In the genomic region with DNA sequence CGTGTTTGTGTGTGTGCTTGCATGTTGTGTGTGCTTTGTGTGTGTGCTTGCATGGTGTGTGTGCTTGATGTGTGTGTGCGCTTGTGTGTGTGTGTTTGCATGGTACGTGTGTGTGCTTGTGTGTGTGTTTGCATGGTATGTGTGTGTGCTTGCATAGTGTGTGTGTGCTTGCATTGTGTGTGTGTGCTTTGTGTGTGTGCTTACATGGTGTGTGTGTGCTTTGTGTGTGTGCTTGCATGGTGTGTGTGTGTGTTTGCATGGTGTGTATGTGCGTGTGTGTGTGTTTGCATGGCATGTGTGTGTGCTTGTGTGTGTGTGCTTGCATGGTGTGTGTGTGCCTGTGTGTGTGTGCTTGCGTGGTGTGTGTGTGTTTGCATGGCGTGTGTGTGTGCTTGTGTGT, we compare ENCODE assay signal across 15 cellular contexts. TPM values are rescaled to one million over a fixed set of nuclear protein-coding genes. Genes with fewer than 3 reads are reported as not detected.
DNase-seq lines count a peak whose midpoint lies in the region; ATAC-seq, FAIRE-seq and TF ChIP-seq lines count a peak whose summit lies in the region.
"Had no signal": no experiment of that assay in that cellular context is flagged by ENCODE, and none has a peak within 500 bp of the region (broad histone marks: within the 10 kb centered on the region; RNA-seq: fewer than 3 reads in every experiment).

No MANE protein-coding gene starts in this region.

- FAIRE-seq in bronchial epithelial cell (lab: Jason Lieb, UNC) = peak; percentile 99
- peak; percentile 63 for FAIRE-seq in HepG2 (lab: Jason Lieb, UNC)
- FAIRE-seq: A204.1, D721Med had no signal

- POLR2A ChIA-PET in HepG2 (lab: Yijun Ruan, JAX) = no interaction called here

- H3K4me1 ChIP-seq in H9 (ENCODE audit: insufficient read depth, low read length) (no peaks in the 10 kb centered on the region), HepG2 (ENCODE audit: insufficient read depth, low read length) (peaks cover 13% of the 10 kb centered on the region), trophoblast cell (ENCODE audit: control insufficient read depth in 1 of 2, insufficient read depth in 2 of 2, low read length in 2 of 2) (no peaks in the 10 kb centered on the region)
- H3K4me1 ChIP-seq: BE2C had no signal

- in situ Hi-C loops in HepG2 (cut with HindIII; ENCODE audit: extremely low pct_ligation_motif_present, low pct_unique_long_range_greater_than_20kb) = no loop called here

- no peak overlapping the region for H2BK12ac ChIP-seq in H9 (ENCODE audit: insufficient read length, low read depth, low read length)
- no peak overlapping the region for H2BK12ac ChIP-seq in trophoblast cell (ENCODE audit: low read length)

- H3K79me1 ChIP-seq in H9 (ENCODE audit: insufficient read depth, low read depth, low read length, poor library complexity, severe bottlenecking) = no peaks in the 10 kb centered on the region
- no peaks in the 10 kb centered on the region for H3K79me1 ChIP-seq in trophoblast cell (ENCODE audit: low read length)

- no peak overlapping the region for H2BK15ac ChIP-seq in H9 (ENCODE audit: low read depth, low read length)

- H3K27ac ChIP-seq in H9 (ENCODE audit: insufficient read length, low read depth, low read length) (no peak overlapping the region), HepG2 (ENCODE audit: extremely low read length, insufficient read depth, low read length) (no peak overlapping the region), trophoblast cell (ENCODE audit: low read depth, low read length) (no peak overlapping the region)
- H3K27ac ChIP-seq: C4-2B had no signal

- no peak overlapping the region for H4K5ac ChIP-seq in H9 (ENCODE audit: insufficient read length, low read depth, low read length)

- no peak overlapping the region for H3K18ac ChIP-seq in H9 (ENCODE audit: insufficient read length, low read depth, low read length)
- no peak overlapping the region for H3K18ac ChIP-seq in trophoblast cell (ENCODE audit: low read length)

- peaks cover 34 to 45% of the 10 kb centered on the region in 2 experiments for H3K9me3 Mint-ChIP-seq in H9
- peaks cover 9% of the 10 kb centered on the region for H3K9me3 Mint-ChIP-seq in activated T-cell treated with anti-CD3 and anti-CD28 coated beads, Interleukin-2, amount 50 U/mL, for 4 hours

- H3K36me3 ChIP-seq in bronchial epithelial cell (ENCODE audit: control insufficient read depth, insufficient read depth, low read length) = no peaks in the 10 kb centered on the region
- no peaks in the 10 kb centered on the region for H3K36me3 ChIP-seq in HepG2 (replicated peaks in 1 of 2; ENCODE audit: control insufficient read depth in 1 of 2, insufficient read depth in 2 of 2, low read length in 2 of 2)
- no peaks in the 10 kb centered on the region for H3K36me3 ChIP-seq in trophoblast cell (ENCODE audit: control insufficient read depth in 1 of 2, insufficient read depth in 2 of 2, low read length in 2 of 2)
- H3K36me3 ChIP-seq: BE2C had no signal

- H2BK120ac ChIP-seq in H9 (ENCODE audit: low read depth, low read length, poor library complexity, severe bottlenecking) = no peak overlapping the region
- no peak overlapping the region for H2BK120ac ChIP-seq in trophoblast cell (ENCODE audit: insufficient read depth, low read length, poor library complexity)

- peak overlapping the region in 1 of 2 experiments; percentile 18; a peak in 1 of 5 replicates for H3K4me3 Mint-ChIP-seq in H9
- no peak overlapping the region for H3K4me3 Mint-ChIP-seq in activated T-cell treated with anti-CD3 and anti-CD28 coated beads, Interleukin-2, amount 50 U/mL, for 4 hours
- H3K4me3 Mint-ChIP-seq: CD4-positive, alpha-beta memory T cell had no signal

- no peak for TF ChIP-seq RAD21 in HepG2 (CRISPR knock-in tag; IDR thresholded peaks at IDR 0.05)

- CTCF ChIA-PET in HepG2 (lab: Yijun Ruan, JAX; ENCODE audit: low intra/inter-chr PET ratio, low total read pairs) = no interaction called here

- BruUV-seq in HepG2 (replicated peaks; lab: Mats Ljungman, UMichigan) = no TSS peak

- H2AK5ac ChIP-seq in H9 (ENCODE audit: insufficient read length, low read length) = no peak overlapping the region
- H2AK5ac ChIP-seq in trophoblast cell (ENCODE audit: low read length) = no peak overlapping the region

- H3K4me3 ChIP-seq in bronchial epithelial cell (ENCODE audit: low read depth, low read length) (no peak overlapping the region), HepG2 (replicated peaks in 1 of 3; ENCODE audit: insufficient read depth in 1 of 3, low read depth in 2 of 3, low read length in 3 of 3) (no peak overlapping the region), trophoblast cell (ENCODE audit: low read depth, low read length) (peak overlapping the region; percentile 26)

- no peak overlapping the region for H3K4me2 ChIP-seq in H9 (ENCODE audit: insufficient read depth, insufficient read length, low read length)
- H3K4me2 ChIP-seq in HepG2 (ENCODE audit: low read depth, low read length) = no peak overlapping the region
- no peak overlapping the region for H3K4me2 ChIP-seq in trophoblast cell (ENCODE audit: low read length)

- no peaks in the 10 kb centered on the region for H4K20me1 ChIP-seq in H9 (ENCODE audit: control insufficient read depth, insufficient read depth, insufficient read length)
- H4K20me1 ChIP-seq in HepG2 (ENCODE audit: insufficient read depth, low read length) = no peaks in the 10 kb centered on the region

- H3K4ac ChIP-seq in H9 (ENCODE audit: low read depth, low read length) = no peak overlapping the region
- H3K4ac ChIP-seq in trophoblast cell (ENCODE audit: low read depth, low read length) = no peak overlapping the region

- no peak overlapping the region for H2AFZ ChIP-seq in H9 (ENCODE audit: low read length)
- no peak overlapping the region for H2AFZ ChIP-seq in HepG2 (ENCODE audit: low read length)
- H2AFZ ChIP-seq in trophoblast cell (ENCODE audit: insufficient read depth, low read length, poor library complexity) = no peak overlapping the region

- peaks cover 5% of the 10 kb centered on the region for H3K9me3 ChIP-seq in H9 (ENCODE audit: control insufficient read depth, low read depth, low read length)
- peaks cover 14% of the 10 kb centered on the region for H3K9me3 ChIP-seq in HepG2 (ENCODE audit: low read length)
- peaks cover 30% of the 10 kb centered on the region for H3K9me3 ChIP-seq in trophoblast cell (ENCODE audit: insufficient read depth, low read depth, low read length)
- H3K9me3 ChIP-seq: BE2C had no signal

- DNase-seq in H9 (no peak), bronchial epithelial cell (ENCODE audit: low read depth) (no peak), HepG2 (ENCODE audit: low spot score) (no peak), trophoblast cell (no peak), GOT3 (lab: John Stamatoyannopoulos, UW) (no peak), DMS114 treated with DMSO at 0.1 percent for 48 hours (lab: John Stamatoyannopoulos, UW; ENCODE audit: unreplicated experiment) (no peak)
- no peak for DNase-seq in activated T-cell treated with anti-CD3 and anti-CD28 coated beads, Interleukin-2, amount 50 U/mL, for 4 hours
- DNase-seq: BE2C; CD4-positive, alpha-beta memory T cell; DND-41; GDM1 had no signal

- H4K91ac ChIP-seq in H9 (ENCODE audit: insufficient read length, low read depth, low read length) (no peak overlapping the region), trophoblast cell (ENCODE audit: low read depth, low read length) (no peak overlapping the region)

- TF ChIP-seq POLR2A in HepG2 (IDR thresholded peaks at IDR 0.05; ENCODE audit: insufficient read depth in 1 of 2, low read depth in 2 of 2, low read length in 2 of 2) = no peak

- H3K4me1 Mint-ChIP-seq in H9 = no peaks in the 10 kb centered on the region
- H3K4me1 Mint-ChIP-seq in activated T-cell treated with anti-CD3 and anti-CD28 coated beads, Interleukin-2, amount 50 U/mL, for 4 hours (ENCODE audit: low read depth) = peaks cover 2% of the 10 kb centered on the region

- H3T11ph ChIP-seq in H9 (ENCODE audit: low read length) = no peak overlapping the region

- no CpG with 5 or more reads among the region's 6 CpGs for WGBS in H9 (ENCODE audit: extremely low coverage, insufficient read length, low lambda C conversion rate)
- WGBS in HepG2 (ENCODE audit: low lambda C conversion rate) = 75% methylated on average over 5 of the region's 6 CpGs
- no CpG with 5 or more reads among the region's 6 CpGs for WGBS in trophoblast cell (ENCODE audit: extremely low coverage, insufficient coverage, insufficient read length)

- no peak for ATAC-seq in HepG2
- ATAC-seq in activated T-cell treated with anti-CD3 and anti-CD28 coated beads, Interleukin-2, amount 50 U/mL, for 4 hours = no peak

- H3K9ac ChIP-seq in H9 (ENCODE audit: extremely low read depth, insufficient read length, low read length) = no peak overlapping the region
- no peak overlapping the region for H3K9ac ChIP-seq in HepG2 (ENCODE audit: insufficient read depth, low read depth, low read length)
- no peak overlapping the region for H3K9ac ChIP-seq in trophoblast cell (ENCODE audit: low read length)

- H3K27me3 Mint-ChIP-seq in H9 (ENCODE audit: low read depth) = peaks cover 20% of the 10 kb centered on the region
- peaks cover 7% of the 10 kb centered on the region for H3K27me3 Mint-ChIP-seq in activated T-cell treated with anti-CD3 and anti-CD28 coated beads, Interleukin-2, amount 50 U/mL, for 4 hours (ENCODE audit: low read depth)

- H3K27me3 ChIP-seq in H9 (ENCODE audit: insufficient read depth, low read length) (no peaks in the 10 kb centered on the region; the same call in 1 of the 2 replicates), bronchial epithelial cell (ENCODE audit: control insufficient read depth, insufficient read depth, low read length) (no peaks in the 10 kb centered on the region), HepG2 (ENCODE audit: control insufficient read depth in 1 of 2, insufficient read depth in 2 of 2, low read length in 2 of 2) (peaks cover 4 to 42% of the 10 kb centered on the region in 2 experiments; a peak in 4 of 5 replicates), trophoblast cell (ENCODE audit: insufficient read depth, low read length) (no peaks in the 10 kb centered on the region)
- H3K27me3 ChIP-seq: BE2C had no signal

- H2BK20ac ChIP-seq in H9 (ENCODE audit: low read depth, low read length, poor library complexity, severe bottlenecking) = no peak overlapping the region

- H3K27ac Mint-ChIP-seq in H9 = no peak overlapping the region
- H3K27ac Mint-ChIP-seq: CD4-positive, alpha-beta memory T cell had no signal

- no peak overlapping the region for H3K23ac ChIP-seq in H9 (ENCODE audit: insufficient read length, low read depth, low read length)
- no peak overlapping the region for H3K23ac ChIP-seq in trophoblast cell (ENCODE audit: low read length)

- H4K8ac ChIP-seq in H9 (replicated peaks; ENCODE audit: insufficient read length, low read depth, low read length) (peak overlapping the region; percentile 28), trophoblast cell (ENCODE audit: low read depth, low read length) (no peak overlapping the region)

- peaks cover 0 to 4% (median 0%) of the 10 kb centered on the region in 3 experiments; a peak in 3 of 7 replicates for H3K36me3 Mint-ChIP-seq in H9 (ENCODE audit: insufficient read depth in 1 of 3, low read depth in 3 of 3)
- no peaks in the 10 kb centered on the region for H3K36me3 Mint-ChIP-seq in activated T-cell treated with anti-CD3 and anti-CD28 coated beads, Interleukin-2, amount 50 U/mL, for 4 hours (ENCODE audit: insufficient read depth)
- H3K36me3 Mint-ChIP-seq: CD4-positive, alpha-beta memory T cell had no signal

- no peak overlapping the region for H3K56ac ChIP-seq in H9 (ENCODE audit: insufficient read length, low read depth, low read length)

- intact Hi-C loops in HepG2 (cut with micrococcal nuclease; ENCODE audit: unreplicated experiment) = no loop called here

- H2BK5ac ChIP-seq in H9 (ENCODE audit: insufficient read length, low read length) (no peak overlapping the region), trophoblast cell (ENCODE audit: low read depth, low read length, poor library complexity) (no peak overlapping the region)

- H3K14ac ChIP-seq in H9 (ENCODE audit: insufficient read depth, low read length) (no peak overlapping the region), trophoblast cell (ENCODE audit: low read length) (no peak overlapping the region)

- H3K23me2 ChIP-seq in H9 (ENCODE audit: insufficient read length, low read depth, low read length, poor library complexity, severe bottlenecking) = no peaks in the 10 kb centered on the region

- H3K79me2 ChIP-seq in H9 (ENCODE audit: insufficient read depth, low read length) = no peaks in the 10 kb centered on the region
- H3K79me2 ChIP-seq in HepG2 (ENCODE audit: insufficient read depth, low read length) = no peaks in the 10 kb centered on the region
- no peaks in the 10 kb centered on the region for H3K79me2 ChIP-seq in trophoblast cell (ENCODE audit: control insufficient read depth, insufficient read depth, low read length, poor library complexity)

- TF ChIP-seq EP300 in HepG2 (IDR thresholded peaks at IDR 0.05; ENCODE audit: low read depth in 2 of 2, low read length in 2 of 2) (no peak), HepG2 (CRISPR knock-in tag; IDR thresholded peaks at IDR 0.05; ENCODE audit: borderline replicate concordance) (no peak)

- TF ChIP-seq CTCF in H9 (conservative IDR thresholded peaks at IDR 0.05) (no peak), bronchial epithelial cell (IDR thresholded peaks at IDR 0.05; ENCODE audit: insufficient read depth, low read length, severe bottlenecking) (no peak), HepG2 (CRISPR knock-in tag; IDR thresholded peaks at IDR 0.05) (no peak)

- H4K12ac ChIP-seq in trophoblast cell (ENCODE audit: low read depth, low read length) = no peak overlapping the region

RNA-seq across cellular contexts. Expression of a gene that starts 10.0 kb away (rescaled TPM):
- total RNA-seq in H9 (2021) (not detected in 2 replicates), bronchial epithelial cell (under 0.01 TPM in 1 of 2 replicates, not detected in the other), HepG2 (2016; rRNA removed; fragmentation: Illumina TruSeq; extraction: Trizol) (not detected in 2 replicates)
- not detected in 2 replicates for total RNA-seq in HepG2 (2016; cell fraction: cytosol; rRNA removed; fragmentation: Illumina TruSeq; extraction: Trizol; ENCODE audit: low read depth)
- not detected in 2 replicates for total RNA-seq in HepG2 (2016; cell fraction: insoluble cytoplasmic fraction; rRNA removed; fragmentation: Illumina TruSeq; extraction: Trizol)
- total RNA-seq in HepG2 (2016; cell fraction: membrane; rRNA removed; fragmentation: Illumina TruSeq; extraction: Trizol) = not detected in 2 replicates
- not detected in 2 replicates for total RNA-seq in HepG2 (2016; cell fraction: nucleus; rRNA removed; fragmentation: Illumina TruSeq; extraction: Trizol)
- under 0.01 TPM in 2 replicates for polyA plus RNA-seq in HepG2 (2011; rRNA removed)
- polyA plus RNA-seq in HepG2 (2011; cell fraction: cytosol; rRNA removed) = under 0.01 TPM in 1 of 2 replicates, not detected in the other
- polyA plus RNA-seq in HepG2 (2011; cell fraction: nucleus; rRNA removed) = 0.02 TPM in 2 replicates
- not detected in 2 replicates for polyA plus RNA-seq in HepG2 (2012)
- not detected in 2 replicates for polyA plus RNA-seq in HepG2 (2016; cell fraction: cytosol; fragmentation: Illumina TruSeq; extraction: Trizol; ENCODE audit: low read depth)
- not detected in 2 replicates for polyA plus RNA-seq in HepG2 (2016; cell fraction: insoluble cytoplasmic fraction; fragmentation: Illumina TruSeq; extraction: Trizol; ENCODE audit: low read depth)
- not detected in 2 replicates for polyA plus RNA-seq in HepG2 (2016; cell fraction: membrane; fragmentation: Illumina TruSeq; extraction: Trizol; ENCODE audit: low read depth)
- polyA plus RNA-seq in HepG2 (2016; cell fraction: nucleus; fragmentation: Illumina TruSeq; extraction: Trizol; ENCODE audit: insufficient read depth, low read depth) = 0.03 TPM in 1 of 2 replicates, not detected in the other
- polyA minus RNA-seq in HepG2 (2011; rRNA and poly(A)+ RNA removed; ENCODE audit: low replicate concordance) = not detected in 2 replicates
- polyA minus RNA-seq in HepG2 (2011; cell fraction: cytosol; rRNA and poly(A)+ RNA removed) = not detected in 2 replicates
- polyA minus RNA-seq in HepG2 (2011; cell fraction: nucleus; rRNA and poly(A)+ RNA removed) = not detected in 2 replicates
- polyA plus RNA-seq in trophoblast cell (2013) = not detected in 2 replicates
- total RNA-seq in activated T-cell treated with anti-CD3 and anti-CD28 coated beads, Interleukin-2, amount 50 U/mL, for 4 hours = under 1 TPM in 2 of 3 donors, not detected in 1; under 0.01 TPM
- total RNA-seq: CD4-positive, alpha-beta memory T cell; H7 had no signal
- polyA plus RNA-seq: CD4-positive, alpha-beta memory T cell had no signal
